ENCODE assay signal across 9 cellular contexts in the genomic region with DNA sequence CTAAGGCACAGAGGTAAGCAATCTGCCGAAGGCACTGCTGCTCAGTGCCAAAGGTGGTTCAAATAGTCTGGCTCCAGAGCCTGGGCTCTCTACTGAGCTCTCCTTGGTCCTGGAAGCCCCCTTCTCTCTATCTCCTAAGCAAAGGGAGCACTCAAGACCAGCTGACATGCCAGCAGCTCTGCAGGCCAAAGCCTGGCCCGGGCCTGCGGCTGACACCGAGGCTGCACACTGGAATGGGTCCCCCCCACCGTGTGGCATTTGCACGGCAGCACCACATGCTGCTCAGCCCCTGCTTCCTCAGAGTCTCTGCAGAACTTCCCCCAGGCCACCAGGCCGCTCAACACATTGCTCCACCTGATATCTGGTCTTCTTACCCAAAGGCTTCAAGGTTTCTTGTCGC. TPM values are rescaled to one million over a fixed set of nuclear protein-coding genes. Genes with fewer than 3 reads are reported as not detected.
DNase-seq lines count a peak whose midpoint lies in the region; ATAC-seq and TF ChIP-seq lines count a peak whose summit lies in the region.
"Had no signal": no experiment of that assay in that cellular context is flagged by ENCODE, and none has a peak within 500 bp of the region (broad histone marks: within the 10 kb centered on the region; RNA-seq: fewer than 3 reads in every experiment).

No MANE protein-coding gene starts in this region.

- POLR2A ChIA-PET in Caco-2 (lab: Charles Lee): no interaction called here

- no peak for TF ChIP-seq CTCF in Caco-2 (IDR thresholded peaks at IDR 0.05; ENCODE audit: insufficient read depth in 1 of 2, low read depth in 1 of 2, low read length in 1 of 2, severe bottlenecking in 1 of 2, unreplicated experiment in 1 of 2)
- no peak for TF ChIP-seq CTCF in body of pancreas (IDR thresholded peaks at IDR 0.05)
- TF ChIP-seq CTCF in brain microvascular endothelial cell (IDR thresholded peaks at IDR 0.05; ENCODE audit: low read depth, low read length, missing control alignments): no peak
- no peak for TF ChIP-seq CTCF in BE2C (IDR thresholded peaks at IDR 0.05; ENCODE audit: low read depth, low read length)

- peak overlapping the region; percentile 64 for H3K27ac Mint-ChIP-seq in Caco-2 (ENCODE audit: unreplicated experiment)
- peak overlapping the region; percentile 61 to 81 for H3K27ac Mint-ChIP-seq in natural killer cell treated with Interleukin-12 subunit alpha and Interleukin-12 subunit beta and Interleukin-15 and Interleukin-18, amount 100 ng/mL, for 72 hours

- H3K4me1 ChIP-seq in Caco-2 (peaks cover 40% of the 10 kb centered on the region), body of pancreas (peaks cover 41% of the 10 kb centered on the region), BE2C (no peaks in the 10 kb centered on the region)

- no peak for TF ChIP-seq POLR2A in body of pancreas (IDR thresholded peaks at IDR 0.05)

- H3K27me3 ChIP-seq in Caco-2 (replicated peaks; ENCODE audit: control insufficient read depth, insufficient read depth, low read length) (no peaks in the 10 kb centered on the region), body of pancreas (no peaks in the 10 kb centered on the region), brain microvascular endothelial cell (replicated peaks) (no peaks in the 10 kb centered on the region), BE2C (no peaks in the 10 kb centered on the region)

- H3K4me3 Mint-ChIP-seq in Caco-2 (ENCODE audit: unreplicated experiment): no peak overlapping the region
- H3K4me3 Mint-ChIP-seq in natural killer cell treated with Interleukin-12 subunit alpha and Interleukin-12 subunit beta and Interleukin-15 and Interleukin-18, amount 100 ng/mL, for 72 hours: no peak overlapping the region

- H3K9me3 ChIP-seq in Caco-2 (no peaks in the 10 kb centered on the region), body of pancreas (no peaks in the 10 kb centered on the region), BE2C (no peaks in the 10 kb centered on the region)

- peaks cover 63% of the 10 kb centered on the region for H3K36me3 Mint-ChIP-seq in Caco-2 (ENCODE audit: insufficient read depth, unreplicated experiment)
- no peaks in the 10 kb centered on the region for H3K36me3 Mint-ChIP-seq in natural killer cell treated with Interleukin-12 subunit alpha and Interleukin-12 subunit beta and Interleukin-15 and Interleukin-18, amount 100 ng/mL, for 72 hours

- DNase-seq in Caco-2: no peak
- peak in 1 of 4 donors; percentile 11 for DNase-seq in body of pancreas
- no peak for DNase-seq in natural killer cell treated with Interleukin-12 subunit alpha and Interleukin-12 subunit beta and Interleukin-15 and Interleukin-18, amount 100 ng/mL, for 72 hours (ENCODE audit: low spot score)
- DNase-seq in middle frontal gyrus (ENCODE audit: extremely low spot score, low spot score): no peak
- DNase-seq in DMS 273 (lab: John Stamatoyannopoulos, UW; ENCODE audit: unreplicated experiment): no peak
- no peak for DNase-seq in brain microvascular endothelial cell
- no peak for DNase-seq in BE2C

- H3K36me3 ChIP-seq in Caco-2 (ENCODE audit: control insufficient read depth, insufficient read depth, low read length) (peaks cover 4% of the 10 kb centered on the region), body of pancreas (replicated peaks in 1 of 2; ENCODE audit: insufficient read depth in 1 of 2, low read depth in 2 of 2) (peaks cover 0 to 10% of the 10 kb centered on the region in 2 donors), brain microvascular endothelial cell (replicated peaks) (peaks cover 5% of the 10 kb centered on the region), BE2C (peaks cover 12% of the 10 kb centered on the region; the same call in 1 of the 2 replicates)

- CTCF ChIA-PET in Caco-2 (lab: Charles Lee): interaction anchor here (0.6 to 1.8 kb wide), 12 partner anchors 18 to 358 kb away, joined by 3 to 10 read pairs (median 5); no protein-coding TSS in a partner anchor

- peak; percentile 11 for ATAC-seq in HG03159 (IDR thresholded peaks at IDR 0.05; ENCODE audit: unreplicated experiment)
- no peak for ATAC-seq in body of pancreas
- ATAC-seq in natural killer cell treated with Interleukin-12 subunit alpha and Interleukin-12 subunit beta and Interleukin-15 and Interleukin-18, amount 100 ng/mL, for 72 hours: peak; percentile 43 to 51

- WGBS in body of pancreas, 2 donors: 26 to 46% methylated on average over 5 to 6 of the region's 8 CpGs

- H3K4me1 Mint-ChIP-seq in Caco-2 (ENCODE audit: low read depth, unreplicated experiment): peaks cover 44% of the 10 kb centered on the region
- peaks cover 24 to 31% of the 10 kb centered on the region in 2 donors for H3K4me1 Mint-ChIP-seq in natural killer cell treated with Interleukin-12 subunit alpha and Interleukin-12 subunit beta and Interleukin-15 and Interleukin-18, amount 100 ng/mL, for 72 hours (ENCODE audit: low read depth in 2 of 2)

- no TSS peak for BruUV-seq in Caco-2 (replicated peaks; lab: Mats Ljungman, UMichigan)

- no peaks in the 10 kb centered on the region for H3K27me3 Mint-ChIP-seq in Caco-2 (ENCODE audit: insufficient read depth, unreplicated experiment)
- no peaks in the 10 kb centered on the region for H3K27me3 Mint-ChIP-seq in natural killer cell treated with Interleukin-12 subunit alpha and Interleukin-12 subunit beta and Interleukin-15 and Interleukin-18, amount 100 ng/mL, for 72 hours

- H3K27ac ChIP-seq in body of pancreas (peak overlapping the region in 3 of 4 donors; percentile 85 to 88 (median 87)), brain microvascular endothelial cell (no peak overlapping the region)
- H3K27ac ChIP-seq: RWPE1 had no signal

- in situ Hi-C loops in brain microvascular endothelial cell (cut with HindIII; ENCODE audit: low pct_ligation_motif_present, low sequenced_read_pairs): no loop called here

- intact Hi-C loops in Caco-2 (cut with micrococcal nuclease; ENCODE audit: unreplicated experiment): loop anchor here (1.0 to 2.0 kb wide), 6 partner anchors 17 to 381 kb away; no protein-coding TSS in a partner anchor
- intact Hi-C loops in body of pancreas (cut with DNase I): loop anchor here (5.0 kb wide), 1 partner anchor 90 kb away; no protein-coding TSS in a partner anchor

- H3K4me3 ChIP-seq in Caco-2 (ENCODE audit: low read depth, low read length): no peak overlapping the region
- H3K4me3 ChIP-seq in body of pancreas: no peak overlapping the region
- no peak overlapping the region for H3K4me3 ChIP-seq in brain microvascular endothelial cell (ENCODE audit: low read depth, low read length)
- no peak overlapping the region for H3K4me3 ChIP-seq in BE2C (ENCODE audit: low read depth, low read length)

- H3K9me3 Mint-ChIP-seq in Caco-2 (ENCODE audit: unreplicated experiment): no peaks in the 10 kb centered on the region
- H3K9me3 Mint-ChIP-seq in natural killer cell treated with Interleukin-12 subunit alpha and Interleukin-12 subunit beta and Interleukin-15 and Interleukin-18, amount 100 ng/mL, for 72 hours: no peaks in the 10 kb centered on the region

RNA-seq across cellular contexts. Expression of gene GOLPH3, which starts 57.8 kb away (rescaled TPM):
- total RNA-seq in Caco-2 (2022) (107 and 122 TPM in 2 replicates), body of pancreas (10 to 100 TPM; 74.2 to 78.4 TPM)
- total RNA-seq in natural killer cell treated with Interleukin-12 subunit alpha and Interleukin-12 subunit beta and Interleukin-15 and Interleukin-18, amount 100 ng/mL, for 72 hours: 10 to 100 TPM; 72.5 to 86.7 TPM
- polyA plus RNA-seq in BE2C (2012; ENCODE audit: insufficient read depth, insufficient read length, low read depth): 83.1 TPM
